13 cellular contexts compared by ENCODE assay signal in genomic region chr7:100966542-100967291, GRCh38. TPM values are rescaled to one million over a fixed set of nuclear protein-coding genes. Genes with fewer than 3 reads are reported as not detected.
DNase-seq lines count a peak whose midpoint lies in the region; ATAC-seq and TF ChIP-seq lines count a peak whose summit lies in the region.
"Had no signal": no experiment of that assay in that cellular context is flagged by ENCODE, and none has a peak within 500 bp of the region (broad histone marks: within the 10 kb centered on the region; RNA-seq: fewer than 3 reads in every experiment).

No MANE protein-coding gene starts in this region.

- TF ChIP-seq POLR2A in right lobe of liver (IDR thresholded peaks at IDR 0.05) (no peak), upper lobe of left lung (IDR thresholded peaks at IDR 0.05) (no peak)

- no peak for TF ChIP-seq EP300 in upper lobe of left lung (IDR thresholded peaks at IDR 0.05)

- H3K4me1 Mint-ChIP-seq in activated naive CD4-positive, alpha-beta T cell treated with anti-CD3 and anti-CD28 coated beads, Interleukin-2, amount 50 U/mL, for 24 hours: peaks cover 22% of the 10 kb centered on the region
- H3K4me1 Mint-ChIP-seq in activated naive CD8-positive, alpha-beta T cell treated with anti-CD3 and anti-CD28 coated beads for 36 hours: peaks cover 10% of the 10 kb centered on the region

- H3K4me1 ChIP-seq in right lobe of liver: peaks cover 0 to 4% (median 0%) of the 10 kb centered on the region in 4 donors
- H3K4me1 ChIP-seq in upper lobe of left lung: peaks cover 13 to 18% (median 17%) of the 10 kb centered on the region in 4 donors

- H3K27me3 Mint-ChIP-seq in activated naive CD4-positive, alpha-beta T cell treated with anti-CD3 and anti-CD28 coated beads, Interleukin-2, amount 50 U/mL, for 24 hours: peaks cover 47% of the 10 kb centered on the region
- peaks cover 67% of the 10 kb centered on the region for H3K27me3 Mint-ChIP-seq in activated naive CD8-positive, alpha-beta T cell treated with anti-CD3 and anti-CD28 coated beads for 36 hours

- no peaks in the 10 kb centered on the region for H3K36me3 Mint-ChIP-seq in activated naive CD4-positive, alpha-beta T cell treated with anti-CD3 and anti-CD28 coated beads, Interleukin-2, amount 50 U/mL, for 24 hours
- H3K36me3 Mint-ChIP-seq in activated naive CD8-positive, alpha-beta T cell treated with anti-CD3 and anti-CD28 coated beads for 36 hours: no peaks in the 10 kb centered on the region

- H3K9me3 ChIP-seq in right lobe of liver: no peaks in the 10 kb centered on the region
- H3K9me3 ChIP-seq in upper lobe of left lung: no peaks in the 10 kb centered on the region

- H3K27ac Mint-ChIP-seq in activated naive CD4-positive, alpha-beta T cell treated with anti-CD3 and anti-CD28 coated beads, Interleukin-2, amount 50 U/mL, for 24 hours: no peak overlapping the region
- no peak overlapping the region for H3K27ac Mint-ChIP-seq in activated naive CD8-positive, alpha-beta T cell treated with anti-CD3 and anti-CD28 coated beads for 36 hours

- intact Hi-C loops in right lobe of liver (cut with DNase I): loop anchor here (5.0 to 10.0 kb wide), 2 partner anchors 88 to 91 kb away; no protein-coding TSS in a partner anchor

- peaks cover 0 to 22% (median 0%) of the 10 kb centered on the region in 4 donors for H3K36me3 ChIP-seq in right lobe of liver
- H3K36me3 ChIP-seq in upper lobe of left lung: no peaks in the 10 kb centered on the region

- no peaks in the 10 kb centered on the region for H3K9me3 Mint-ChIP-seq in activated naive CD4-positive, alpha-beta T cell treated with anti-CD3 and anti-CD28 coated beads, Interleukin-2, amount 50 U/mL, for 24 hours
- no peaks in the 10 kb centered on the region for H3K9me3 Mint-ChIP-seq in activated naive CD8-positive, alpha-beta T cell treated with anti-CD3 and anti-CD28 coated beads for 36 hours

- H3K27me3 ChIP-seq in right lobe of liver: no peaks in the 10 kb centered on the region
- H3K27me3 ChIP-seq in upper lobe of left lung: peaks cover 0 to 35% (median 30%) of the 10 kb centered on the region in 4 donors

- no peak for TF ChIP-seq CTCF in right lobe of liver (IDR thresholded peaks at IDR 0.05)
- TF ChIP-seq CTCF in upper lobe of left lung (IDR thresholded peaks at IDR 0.05): peak in 1 of 6 experiments; percentile 2

- DNase-seq in activated naive CD4-positive, alpha-beta T cell treated with anti-CD3 and anti-CD28 coated beads, Interleukin-2, amount 50 U/mL, for 16 hours: no peak
- DNase-seq in activated naive CD8-positive, alpha-beta T cell treated with anti-CD3 and anti-CD28 coated beads for 36 hours: no peak
- DNase-seq in right lobe of liver: peak in 2 of 3 donors; percentile 50 to 66
- peak in 1 of 2 donors; percentile 83 for DNase-seq in upper lobe of left lung
- no peak for DNase-seq in Ammon's horn (ENCODE audit: low spot score)
- DNase-seq in DMS79 (lab: John Stamatoyannopoulos, UW): no peak
- DNase-seq: C1 segment of cervical spinal cord, caudate nucleus, SW 1271 had no signal

- ATAC-seq in right lobe of liver (no peak), upper lobe of left lung (ENCODE audit: low FRiP score in 2 of 2) (no peak), HG02884 (IDR thresholded peaks at IDR 0.05; ENCODE audit: unreplicated experiment) (no peak)

- H3K27ac ChIP-seq in right lobe of liver (no peak overlapping the region), upper lobe of left lung (no peak overlapping the region)

- peak overlapping the region; percentile 54 for H3K4me3 Mint-ChIP-seq in activated naive CD4-positive, alpha-beta T cell treated with anti-CD3 and anti-CD28 coated beads, Interleukin-2, amount 50 U/mL, for 24 hours
- peak overlapping the region; percentile 0 for H3K4me3 Mint-ChIP-seq in activated naive CD8-positive, alpha-beta T cell treated with anti-CD3 and anti-CD28 coated beads for 36 hours

- 39% methylated on average over 18 of the region's 40 CpGs for WGBS in right lobe of liver (ENCODE audit: insufficient coverage, low coverage, low lambda C conversion rate, missing lambda C conversion rate)
- 14% methylated on average over 34 to 39 of the region's 40 CpGs for WGBS in upper lobe of left lung, 2 donors

- H3K4me3 ChIP-seq in right lobe of liver (peak overlapping the region; percentile 27 to 51 (median 32)), upper lobe of left lung (peak overlapping the region in 3 of 4 donors; percentile 27 to 47 (median 40))

RNA-seq across cellular contexts. Expression of gene MUC12, which starts 2.6 kb away (rescaled TPM):
- total RNA-seq in activated naive CD8-positive, alpha-beta T cell treated with anti-CD3 and anti-CD28 coated beads for 36 hours: under 1 TPM in 1 of 2 experiments, not detected in 1; 0.66 TPM
- total RNA-seq in right lobe of liver (not detected), upper lobe of left lung (1 to 10 TPM in 2 of 6 donors, under 1 TPM in 1, not detected in 3; 0.69 to 2.1 (median 1.8) TPM)
- total RNA-seq: HT1080, lung microvascular endothelial cell had no signal

RNA-seq across cellular contexts. Expression of gene MUC3A, which starts 17.4 kb away (rescaled TPM):
- not detected for total RNA-seq in activated naive CD8-positive, alpha-beta T cell treated with anti-CD3 and anti-CD28 coated beads for 36 hours
- total RNA-seq in right lobe of liver: 10 to 100 TPM in 3 of 6 experiments, 1 to 10 TPM in 3; 3.2 to 12.8 (median 8.9) TPM
- 1 to 10 TPM in 3 of 6 donors, under 1 TPM in 3; 0.30 to 3.1 (median 0.94) TPM for total RNA-seq in upper lobe of left lung
- total RNA-seq: HT1080, lung microvascular endothelial cell had no signal

RNA-seq across cellular contexts. Expression of gene MUC17, which starts 53.2 kb away (rescaled TPM):
- not detected for total RNA-seq in activated naive CD8-positive, alpha-beta T cell treated with anti-CD3 and anti-CD28 coated beads for 36 hours
- total RNA-seq in right lobe of liver (not detected), upper lobe of left lung (not detected)
- total RNA-seq: HT1080, lung microvascular endothelial cell had no signal

Comparison
In these comparisons a context has a peak if more than half of its experiments do, and no peak if none do; other contexts are left out.
1. DNase-seq: peak in right lobe of liver (2 of 3); none in activated naive CD4-positive, alpha-beta T cell treated with anti-CD3 and anti-CD28 coated beads, Interleukin-2, amount 50 U/mL, for 16 hours (single experiment), activated naive CD8-positive, alpha-beta T cell treated with anti-CD3 and anti-CD28 coated beads for 36 hours (single experiment), Ammon's horn (single experiment) and DMS79 (single experiment).